23 cellular contexts compared by ENCODE assay signal in genomic region chrX:49202022-49202421, GRCh38. TPM values are rescaled to one million over a fixed set of nuclear protein-coding genes. Genes with fewer than 3 reads are reported as not detected.
"Had no signal": no experiment of that assay in that cellular context is flagged by ENCODE, and none has a peak within 500 bp of the region (broad histone marks: within the 10 kb centered on the region; RNA-seq: fewer than 3 reads in every experiment).

No MANE protein-coding gene starts in this region.

- H3K36me3 Mint-ChIP-seq: mesothelial cell of epicardium, natural killer cell had no signal

- H3K4me3 ChIP-seq: ovary, psoas muscle, tibial artery had no signal

- H3K36me3 ChIP-seq: ovary, tibial artery had no signal

- H3K9me3 Mint-ChIP-seq: activated B cell treated with CpG ODN at 0.5 μM for 24 hours; natural killer cell; stimulated activated naive CD8-positive, alpha-beta T cell treated with anti-CD3 and anti-CD28 coated beads, Interleukin-15, Interleukin-2, amounts not matched to agents 100 ng/mL and 50 ng/mL, for 24 hours had no signal

- DNase-seq: activated B cell treated with CpG ODN at 0.5 μM for 24 hours; activated CD4-positive, alpha-beta T cell treated with anti-CD3 and anti-CD28 coated beads for 4 hours; activated CD4-positive, alpha-beta T cell treated with anti-CD3 and anti-CD28 coated beads, Interleukin-2, amount 50 U/mL, for 48 hours; activated effector memory CD4-positive, alpha-beta T cell treated with anti-CD3 and anti-CD28 coated beads, Interleukin-2, amount 50 U/mL, for 16 hours; activated naive CD4-positive, alpha-beta T cell treated with anti-CD3 and anti-CD28 coated beads, Interleukin-2, amount 50 U/mL, for 16 hours; anterior cingulate cortex; central memory CD4-positive, alpha-beta T cell; effector memory CD4-positive, alpha-beta T cell; foreskin keratinocyte; hippocampal formation; kidney glomerular epithelial cell; left ventricle myocardium superior; mammary epithelial cell; natural killer cell; ovary; psoas muscle; right cardiac atrium; stimulated activated CD4-positive, alpha-beta T cell treated with anti-CD3 and anti-CD28 coated beads, Interleukin-1b, Interleukin-23, amount 100 ng/mL, for 48 hours; T-helper 17 cell; tibial artery had no signal

- H3K27ac Mint-ChIP-seq: activated B cell treated with CpG ODN at 0.5 μM for 24 hours; mesothelial cell of epicardium; natural killer cell; stimulated activated naive CD8-positive, alpha-beta T cell treated with anti-CD3 and anti-CD28 coated beads, Interleukin-15, Interleukin-2, amounts not matched to agents 100 ng/mL and 50 ng/mL, for 24 hours; T-helper 17 cell had no signal

- H3K4me1 ChIP-seq: foreskin keratinocyte, psoas muscle had no signal

- H3K27me3 Mint-ChIP-seq: activated B cell treated with CpG ODN at 0.5 μM for 24 hours; stimulated activated naive CD8-positive, alpha-beta T cell treated with anti-CD3 and anti-CD28 coated beads, Interleukin-15, Interleukin-2, amounts not matched to agents 100 ng/mL and 50 ng/mL, for 24 hours; T-helper 17 cell had no signal

- H3K9me3 ChIP-seq: ovary, psoas muscle, tibial artery had no signal

- H3K4me3 Mint-ChIP-seq: activated B cell treated with CpG ODN at 0.5 μM for 24 hours; mesothelial cell of epicardium; natural killer cell; stimulated activated naive CD8-positive, alpha-beta T cell treated with anti-CD3 and anti-CD28 coated beads, Interleukin-15, Interleukin-2, amounts not matched to agents 100 ng/mL and 50 ng/mL, for 24 hours; T-helper 17 cell had no signal

- ATAC-seq: foreskin keratinocyte, left ventricle myocardium superior, natural killer cell, psoas muscle, right cardiac atrium, T-helper 17 cell had no signal

RNA-seq across cellular contexts. Expression of gene CACNA1F, which starts 31.1 kb away (rescaled TPM):
- total RNA-seq: foreskin keratinocyte, skeletal muscle tissue had no signal
